ENCODE assay signal across 8 cellular contexts in genomic region chr5:132385321-132386105, GRCh38. TPM values are rescaled to one million over a fixed set of nuclear protein-coding genes. Genes with fewer than 3 reads are reported as not detected.
A peak's percentile ranks its signal among the peaks of the same experiment; 100 is the strongest.
DNase-seq lines count a peak whose midpoint lies in the region; ATAC-seq lines count a peak whose summit lies in the region.

No MANE protein-coding gene starts in this region.

- peak; percentile 78 for DNase-seq in EH (ENCODE audit: low read depth)
- DNase-seq in HK-2 (ENCODE audit: unreplicated experiment): peak; percentile 31
- DNase-seq in SK-MEL-5 (ENCODE audit: low read depth, low spot score): peak; percentile 82
- no peak for DNase-seq in Right ventricle myocardium superior

- no peaks in the 10 kb centered on the region for H3K9me3 Mint-ChIP-seq in activated naive CD8-positive, alpha-beta T cell (ENCODE audit: low read depth)

- H3K27me3 Mint-ChIP-seq in activated naive CD8-positive, alpha-beta T cell: no peaks in the 10 kb centered on the region

- H3K36me3 Mint-ChIP-seq in activated naive CD8-positive, alpha-beta T cell: no peaks in the 10 kb centered on the region

- intact Hi-C loops in Right ventricle myocardium superior (cut with DNase I): loop anchor here (1.0 to 10.0 kb wide), 2 partner anchors 113 to 429 kb away; partner anchors contain the start of gene SOWAHA

- peaks cover 3% of the 10 kb centered on the region for H3K36me3 ChIP-seq in rectal smooth muscle tissue (ENCODE audit: control insufficient read depth, insufficient read depth, low read length)

- peak overlapping the region; percentile 28 for H3K27ac Mint-ChIP-seq in activated naive CD8-positive, alpha-beta T cell

- ATAC-seq in Right ventricle myocardium superior (ENCODE audit: poor library complexity): peak; percentile 68
- ATAC-seq in GM19035 (IDR thresholded peaks at IDR 0.05; ENCODE audit: unreplicated experiment): no peak
- no peak for ATAC-seq in GM21360 (IDR thresholded peaks at IDR 0.05; ENCODE audit: unreplicated experiment)

- H3K4me1 ChIP-seq in rectal smooth muscle tissue (ENCODE audit: control insufficient read depth, insufficient read depth, low read length): peaks cover 51% of the 10 kb centered on the region

- H3K4me3 Mint-ChIP-seq in activated naive CD8-positive, alpha-beta T cell: no peak overlapping the region

- peaks cover 30% of the 10 kb centered on the region for H3K4me1 Mint-ChIP-seq in activated naive CD8-positive, alpha-beta T cell (ENCODE audit: low read depth)

- peak overlapping the region; percentile 76 for H3K27ac ChIP-seq in rectal smooth muscle tissue (ENCODE audit: low read depth, low read length)

- H3K27me3 ChIP-seq in rectal smooth muscle tissue (ENCODE audit: control insufficient read depth, insufficient read depth, low read length): no peaks in the 10 kb centered on the region

- H3K9ac ChIP-seq in rectal smooth muscle tissue (ENCODE audit: low read length): no peak overlapping the region

- in situ Hi-C loops in SK-MEL-5 (cut with HindIII; ENCODE audit: low pct_unique_long_range_greater_than_20kb, low sequenced_read_pairs): no loop called here

- H3K4me3 ChIP-seq in rectal smooth muscle tissue (ENCODE audit: low read length): peak overlapping the region; percentile 15

RNA-seq across cellular contexts. Expression of gene SLC22A5, which starts 16.0 kb away (rescaled TPM):
- total RNA-seq in SK-MEL-5 (2014; rRNA removed; shearing (Covaris generic)): 2.8 and 5.1 TPM in 2 replicates
- polyA plus RNA-seq in SK-MEL-5 (2015; cell fraction: cytosol; rRNA removed): 7.4 and 12.9 TPM in 2 replicates
- polyA plus RNA-seq in SK-MEL-5 (2015; cell fraction: nucleus; rRNA removed): 15.9 and 18.7 TPM in 2 replicates
- 22.7 TPM for total RNA-seq in Right ventricle myocardium superior
